ENCODE assay signal across 19 cellular contexts in genomic region chr6:149884617-149885016, GRCh38. TPM values are rescaled to one million over a fixed set of nuclear protein-coding genes. Genes with fewer than 3 reads are reported as not detected.
"Had no signal": no experiment of that assay in that cellular context is flagged by ENCODE, and none has a peak within 500 bp of the region (broad histone marks: within the 10 kb centered on the region; RNA-seq: fewer than 3 reads in every experiment).

No MANE protein-coding gene starts in this region.

- H3K4me1 Mint-ChIP-seq: activated B cell treated with CpG ODN at 0.5 μM for 24 hours; activated naive CD8-positive, alpha-beta T cell treated with anti-CD3 and anti-CD28 coated beads for 36 hours; brain; central memory CD8-positive, alpha-beta T cell had no signal

- H3K36me3 Mint-ChIP-seq: activated naive CD8-positive, alpha-beta T cell treated with anti-CD3 and anti-CD28 coated beads for 36 hours; brain; natural killer cell treated with Interleukin-12 subunit alpha and Interleukin-12 subunit beta and Interleukin-15 and Interleukin-18, amount 100 ng/mL, for 72 hours had no signal

- H3K4me3 ChIP-seq: tibial artery, vagina had no signal

- DNase-seq: activated B cell treated with CpG ODN at 0.5 μM for 24 hours; activated CD4-positive, alpha-beta T cell treated with anti-CD3 and anti-CD28 coated beads for 48 hours; activated CD8-positive, alpha-beta memory T cell treated with anti-CD3 and anti-CD28 coated beads, Interleukin-2, amount 50 U/mL, for 48 hours; activated gamma-delta T cell; activated naive CD8-positive, alpha-beta T cell treated with anti-CD3 and anti-CD28 coated beads for 36 hours; activated T-cell treated with anti-CD3 and anti-CD28 coated beads, Interleukin-2, amount 50 U/mL, for 72 hours; effector CD8-positive, alpha-beta T cell; small intestine; stimulated activated CD4-positive, alpha-beta T cell treated with anti-CD3 and anti-CD28 coated beads, Interleukin-4, amount 100 ng/mL, for 24 hours; stimulated activated naive CD4-positive, alpha-beta T cell; T-helper 2 cell; tibial artery had no signal

- H3K36me3 ChIP-seq: tibial artery, vagina had no signal

- H3K27ac ChIP-seq: foreskin keratinocyte, tibial artery, vagina had no signal

- ATAC-seq: activated T-cell treated with anti-CD3 and anti-CD28 coated beads, Interleukin-2, amount 50 U/mL, for 72 hours had no signal

- H3K9me3 ChIP-seq: tibial artery, vagina had no signal

- H3K4me3 Mint-ChIP-seq: activated B cell treated with CpG ODN at 0.5 μM for 24 hours; activated naive CD8-positive, alpha-beta T cell treated with anti-CD3 and anti-CD28 coated beads for 36 hours; activated T-cell treated with anti-CD3 and anti-CD28 coated beads, Interleukin-2, amount 50 U/mL, for 72 hours; brain; central memory CD8-positive, alpha-beta T cell; natural killer cell treated with Interleukin-12 subunit alpha and Interleukin-12 subunit beta and Interleukin-15 and Interleukin-18, amount 100 ng/mL, for 72 hours had no signal

- FAIRE-seq: small intestine, TTC549 had no signal

- H3K27me3 ChIP-seq: foreskin keratinocyte, tibial artery, vagina had no signal

- H3K27ac Mint-ChIP-seq: activated B cell treated with CpG ODN at 0.5 μM for 24 hours; activated naive CD8-positive, alpha-beta T cell treated with anti-CD3 and anti-CD28 coated beads for 36 hours; activated T-cell treated with anti-CD3 and anti-CD28 coated beads, Interleukin-2, amount 50 U/mL, for 72 hours; brain; natural killer cell treated with Interleukin-12 subunit alpha and Interleukin-12 subunit beta and Interleukin-15 and Interleukin-18, amount 100 ng/mL, for 72 hours had no signal

- H3K9me3 Mint-ChIP-seq: activated B cell treated with CpG ODN at 0.5 μM for 24 hours; activated naive CD8-positive, alpha-beta T cell treated with anti-CD3 and anti-CD28 coated beads for 36 hours; activated T-cell treated with anti-CD3 and anti-CD28 coated beads, Interleukin-2, amount 50 U/mL, for 72 hours; central memory CD8-positive, alpha-beta T cell; natural killer cell treated with Interleukin-12 subunit alpha and Interleukin-12 subunit beta and Interleukin-15 and Interleukin-18, amount 100 ng/mL, for 72 hours had no signal

- H3K4me1 ChIP-seq: vagina had no signal

RNA-seq across cellular contexts. Expression of gene RAET1E, which starts 13.3 kb away (rescaled TPM):
- total RNA-seq: activated B cell treated with CpG ODN at 0.5 μM for 24 hours; activated naive CD8-positive, alpha-beta T cell treated with anti-CD3 and anti-CD28 coated beads for 36 hours; activated T-cell treated with anti-CD3 and anti-CD28 coated beads, Interleukin-2, amount 50 U/mL, for 72 hours; liver; natural killer cell treated with Interleukin-12 subunit alpha and Interleukin-12 subunit beta and Interleukin-15 and Interleukin-18, amount 100 ng/mL, for 72 hours had no signal
- polyA plus RNA-seq: liver had no signal

RNA-seq across cellular contexts. Expression of gene RAET1G, which starts 38.3 kb away (rescaled TPM):
- total RNA-seq: activated B cell treated with CpG ODN at 0.5 μM for 24 hours; activated naive CD8-positive, alpha-beta T cell treated with anti-CD3 and anti-CD28 coated beads for 36 hours; activated T-cell treated with anti-CD3 and anti-CD28 coated beads, Interleukin-2, amount 50 U/mL, for 72 hours; liver had no signal
- polyA plus RNA-seq: liver had no signal

RNA-seq across cellular contexts. Expression of gene ULBP2, which starts 57.2 kb away (rescaled TPM):
- total RNA-seq: vagina had no signal
